11 cellular contexts compared by ENCODE assay signal in the genomic region with DNA sequence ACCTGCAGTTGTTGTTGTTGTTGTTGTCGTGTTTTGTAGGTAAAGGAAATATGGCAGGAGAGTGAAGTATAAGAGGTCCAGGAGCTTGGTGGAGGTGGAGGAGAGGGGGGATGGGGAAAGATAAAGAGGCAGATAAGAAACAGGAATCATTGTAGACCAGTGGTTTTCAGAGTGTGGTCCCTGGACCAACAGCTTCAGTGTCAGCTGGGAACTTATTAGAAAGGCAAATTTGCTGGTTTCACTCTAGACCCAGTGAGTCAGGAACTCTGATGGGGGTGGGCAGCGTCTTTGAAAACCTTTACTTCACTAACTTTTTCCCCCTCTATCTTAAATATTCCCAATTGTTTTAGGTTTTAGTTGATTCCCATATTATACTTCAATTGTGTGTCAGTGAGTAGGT.
DNase-seq lines count a peak whose midpoint lies in the region; ATAC-seq and TF ChIP-seq lines count a peak whose summit lies in the region.
"Had no signal": no experiment of that assay in that cellular context is flagged by ENCODE, and none has a peak within 500 bp of the region (broad histone marks: within the 10 kb centered on the region; RNA-seq: fewer than 3 reads in every experiment).

No MANE protein-coding gene starts in this region.

- H3K9ac ChIP-seq in smooth muscle cell (ENCODE audit: low read depth), result no peak overlapping the region

- H4K20me1 ChIP-seq in smooth muscle cell (ENCODE audit: low read depth), result peaks cover 56% of the 10 kb centered on the region

- no peak for TF ChIP-seq CTCF in smooth muscle cell (IDR thresholded peaks at IDR 0.05; ENCODE audit: borderline replicate concordance, insufficient read depth, poor library complexity, severe bottlenecking)

- no peaks in the 10 kb centered on the region for H3K79me2 ChIP-seq in smooth muscle cell (ENCODE audit: low read depth)

- H3K27ac ChIP-seq in smooth muscle cell (ENCODE audit: low read depth), result no peak overlapping the region

- H3K9me3 ChIP-seq in smooth muscle cell (replicated peaks; ENCODE audit: low read depth), result no peaks in the 10 kb centered on the region

- H3K4me3 ChIP-seq in smooth muscle cell, result no peak overlapping the region

- ATAC-seq in GM19023 (IDR thresholded peaks at IDR 0.05; ENCODE audit: unreplicated experiment) (peak; percentile 51), HG02678 (IDR thresholded peaks at IDR 0.05; ENCODE audit: unreplicated experiment) (peak; percentile 66), HG03520 (IDR thresholded peaks at IDR 0.05; ENCODE audit: unreplicated experiment) (peak; percentile 43)
- ATAC-seq: activated CD4-positive, CD25-positive, alpha-beta regulatory T cell treated with anti-CD3 and anti-CD28 coated beads, Interleukin-2, amount 50 U/mL, for 24 hours had no signal

- peak overlapping the region; percentile 77 for H3K4me2 ChIP-seq in smooth muscle cell

- 69% methylated on average over 2 of the region's 2 CpGs for WGBS in smooth muscle cell (ENCODE audit: low lambda C conversion rate)

- peaks cover 23% of the 10 kb centered on the region for H3K4me1 ChIP-seq in smooth muscle cell (ENCODE audit: low read depth)

- H3F3A ChIP-seq in smooth muscle cell (ENCODE audit: low read depth), result no peaks in the 10 kb centered on the region

- DNase-seq in smooth muscle cell (lab: John Stamatoyannopoulos, UW; ENCODE audit: unreplicated experiment) (no peak), globus pallidus (ENCODE audit: low spot score) (no peak), COLO829 (ENCODE audit: low spot score) (no peak)
- DNase-seq in activated CD4-positive, CD25-positive, alpha-beta regulatory T cell treated with anti-CD3 and anti-CD28 coated beads, Interleukin-2, amount 50 U/mL, for 72 hours, result no peak
- DNase-seq: GDM1, NCI-H2029 treated with DMSO at 0.1 percent for 48 hours, substantia nigra had no signal

- peaks cover 5% of the 10 kb centered on the region for H3K27me3 ChIP-seq in smooth muscle cell (ENCODE audit: low read depth)

- H2AFZ ChIP-seq in smooth muscle cell (ENCODE audit: low read depth), result no peak overlapping the region

- no peaks in the 10 kb centered on the region for H3K36me3 ChIP-seq in smooth muscle cell (ENCODE audit: low read depth)
